Comparison of ENCODE assay signal across 17 cellular contexts in genomic region chr20:32586291-32586690, GRCh38. TPM values are rescaled to one million over a fixed set of nuclear protein-coding genes. Genes with fewer than 3 reads are reported as not detected.
A peak's percentile ranks its signal among the peaks of the same experiment; 100 is the strongest.
DNase-seq lines count a peak whose midpoint lies in the region; ATAC-seq and TF ChIP-seq lines count a peak whose summit lies in the region.
"Had no signal": no experiment of that assay in that cellular context is flagged by ENCODE, and none has a peak within 500 bp of the region (broad histone marks: within the 10 kb centered on the region; RNA-seq: fewer than 3 reads in every experiment).

No MANE protein-coding gene starts in this region.

- H3K36me3 ChIP-seq in neural progenitor cell, result no peaks in the 10 kb centered on the region
- no peaks in the 10 kb centered on the region for H3K36me3 ChIP-seq in WERI-Rb-1
- H3K36me3 ChIP-seq: ascending aorta, left lung had no signal

- TF ChIP-seq CTCF in brain (conservative IDR thresholded peaks at IDR 0.05) (no peak), neural progenitor cell (IDR thresholded peaks at IDR 0.05) (no peak), WERI-Rb-1 (IDR thresholded peaks at IDR 0.05; ENCODE audit: low read depth, low read length) (no peak)

- H3K9me3 Mint-ChIP-seq in activated CD8-positive, alpha-beta memory T cell treated with anti-CD3 and anti-CD28 coated beads, Interleukin-2, amount 10 ng/mL, durations not matched to agents 7 days and 5 days (ENCODE audit: low read depth), result no peaks in the 10 kb centered on the region
- H3K9me3 Mint-ChIP-seq in brain (peaks cover 0 to 7% (median 0%) of the 10 kb centered on the region in 5 experiments), neural progenitor cell (peaks cover 2% of the 10 kb centered on the region)

- H3K79me2 ChIP-seq in neural progenitor cell (ENCODE audit: low read depth), result no peaks in the 10 kb centered on the region

- H3K4me3 Mint-ChIP-seq in activated CD8-positive, alpha-beta memory T cell treated with anti-CD3 and anti-CD28 coated beads, Interleukin-2, amount 10 ng/mL, durations not matched to agents 7 days and 5 days, result peak overlapping the region; percentile 73
- H3K4me3 Mint-ChIP-seq in brain (peak overlapping the region; percentile 83 to 91 (median 84)), neural progenitor cell (peak overlapping the region; percentile 88)

- H4K20me1 ChIP-seq in neural progenitor cell (ENCODE audit: low read depth), result peaks cover 3% of the 10 kb centered on the region

- DNase-seq in activated CD8-positive, alpha-beta memory T cell treated with anti-CD3 and anti-CD28 coated beads, Interleukin-2, amount 10 ng/mL, durations not matched to agents 7 days and 5 days, result no peak
- no peak for DNase-seq in activated CD8-positive, alpha-beta memory T cell treated with anti-CD3 and anti-CD28 coated beads, Interleukin-2, amount 50 U/mL, for 48 hours
- DNase-seq in NCI-H69 (lab: John Stamatoyannopoulos, UW), result peak; percentile 32
- DNase-seq in neural progenitor cell (ENCODE audit: low spot score), result no peak
- no peak for DNase-seq in DMS53 (lab: John Stamatoyannopoulos, UW)
- no peak for DNase-seq in WERI-Rb-1
- DNase-seq: dermis blood vessel endothelial cell; KBM-7; left lung; NCI-H226; SHP77; stimulated activated CD4-positive, alpha-beta T cell treated with anti-CD3 and anti-CD28 coated beads, Interleukin-4, amount 100 ng/mL, for 24 hours had no signal

- no peak overlapping the region for H2AFZ ChIP-seq in neural progenitor cell (replicated peaks)

- H3K9ac ChIP-seq in neural progenitor cell, result no peak overlapping the region

- peaks cover 51% of the 10 kb centered on the region for H3K27me3 ChIP-seq in neural progenitor cell
- no peaks in the 10 kb centered on the region for H3K27me3 ChIP-seq in WERI-Rb-1 (ENCODE audit: insufficient read depth, low read depth, severe bottlenecking)
- H3K27me3 ChIP-seq: ascending aorta had no signal

- H3K4me1 ChIP-seq in neural progenitor cell, result peaks cover 20% of the 10 kb centered on the region

- H3K4me1 Mint-ChIP-seq in activated CD8-positive, alpha-beta memory T cell treated with anti-CD3 and anti-CD28 coated beads, Interleukin-2, amount 10 ng/mL, durations not matched to agents 7 days and 5 days, result peaks cover 26% of the 10 kb centered on the region
- H3K4me1 Mint-ChIP-seq in brain, result peaks cover 30% of the 10 kb centered on the region
- peaks cover 23% of the 10 kb centered on the region for H3K4me1 Mint-ChIP-seq in neural progenitor cell

- no peaks in the 10 kb centered on the region for H3K36me3 Mint-ChIP-seq in activated CD8-positive, alpha-beta memory T cell treated with anti-CD3 and anti-CD28 coated beads, Interleukin-2, amount 10 ng/mL, durations not matched to agents 7 days and 5 days
- H3K36me3 Mint-ChIP-seq in brain (no peaks in the 10 kb centered on the region), neural progenitor cell (no peaks in the 10 kb centered on the region)

- peaks cover 42% of the 10 kb centered on the region for H3F3A ChIP-seq in neural progenitor cell (ENCODE audit: low read depth)

- CTCF ChIA-PET in activated CD8-positive, alpha-beta memory T cell treated with anti-CD3 and anti-CD28 coated beads, Interleukin-2, amount 10 ng/mL, durations not matched to agents 7 days and 5 days (lab: Charles Lee), result no interaction called here

- no peak overlapping the region for H3K4me2 ChIP-seq in neural progenitor cell

- H3K4me3 ChIP-seq in neural progenitor cell (no peak overlapping the region), WERI-Rb-1 (ENCODE audit: low read depth, low read length) (no peak overlapping the region)
- H3K4me3 ChIP-seq: hepatocyte had no signal

- ATAC-seq in activated CD8-positive, alpha-beta memory T cell treated with anti-CD3 and anti-CD28 coated beads, Interleukin-2, amount 10 ng/mL, durations not matched to agents 7 days and 5 days, result no peak
- no peak for ATAC-seq in GM19452 (IDR thresholded peaks at IDR 0.05; ENCODE audit: unreplicated experiment)
- ATAC-seq: HCT116, left lung had no signal

- no peak overlapping the region for H3K27ac Mint-ChIP-seq in activated CD8-positive, alpha-beta memory T cell treated with anti-CD3 and anti-CD28 coated beads, Interleukin-2, amount 10 ng/mL, durations not matched to agents 7 days and 5 days
- H3K27ac Mint-ChIP-seq in brain (peak overlapping the region in 4 of 5 experiments; percentile 62 to 90 (median 83)), neural progenitor cell (no peak overlapping the region)

- no peak overlapping the region for H3K27ac ChIP-seq in neural progenitor cell
- no peak overlapping the region for H3K27ac ChIP-seq in WERI-Rb-1
- H3K27ac ChIP-seq: ascending aorta, hepatocyte, left lung had no signal

- H3K9me3 ChIP-seq in neural progenitor cell (ENCODE audit: low read depth) (no peaks in the 10 kb centered on the region), WERI-Rb-1 (ENCODE audit: severe bottlenecking) (no peaks in the 10 kb centered on the region)
- H3K9me3 ChIP-seq: ascending aorta, left lung had no signal

- peaks cover 26% of the 10 kb centered on the region for H3K27me3 Mint-ChIP-seq in activated CD8-positive, alpha-beta memory T cell treated with anti-CD3 and anti-CD28 coated beads, Interleukin-2, amount 10 ng/mL, durations not matched to agents 7 days and 5 days
- peaks cover 45% of the 10 kb centered on the region for H3K27me3 Mint-ChIP-seq in brain
- peaks cover 32% of the 10 kb centered on the region for H3K27me3 Mint-ChIP-seq in neural progenitor cell (ENCODE audit: insufficient read depth, low read depth)

RNA-seq across cellular contexts. Expression of gene NOL4L, which starts 1.2 kb away (rescaled TPM):
- 10 to 100 TPM; 15.2 to 18.3 TPM for total RNA-seq in activated CD8-positive, alpha-beta memory T cell treated with anti-CD3 and anti-CD28 coated beads, Interleukin-2, amount 10 ng/mL, durations not matched to agents 7 days and 5 days
- 36.1 TPM for polyA plus RNA-seq in brain (ENCODE audit: insufficient read depth, low read depth, low replicate concordance)
- 11.9 and 25.6 TPM in 2 replicates for total RNA-seq in neural progenitor cell (ENCODE audit: low replicate concordance)

Comparison
In these comparisons a context has a peak if more than half of its experiments do, and no peak if none do; other contexts are left out.
1. H3K27ac Mint-ChIP-seq: peak in brain (4 of 5); none in activated CD8-positive, alpha-beta memory T cell treated with anti-CD3 and anti-CD28 coated beads, Interleukin-2, amount 10 ng/mL, durations not matched to agents 7 days and 5 days (single experiment) and neural progenitor cell (single experiment).
2. Peak in every context shown above with its lines, with median percentiles within 50 percentile points of each other: H3K4me3 Mint-ChIP-seq.